ENCODE assay signal across 18 cellular contexts in the genomic region with DNA sequence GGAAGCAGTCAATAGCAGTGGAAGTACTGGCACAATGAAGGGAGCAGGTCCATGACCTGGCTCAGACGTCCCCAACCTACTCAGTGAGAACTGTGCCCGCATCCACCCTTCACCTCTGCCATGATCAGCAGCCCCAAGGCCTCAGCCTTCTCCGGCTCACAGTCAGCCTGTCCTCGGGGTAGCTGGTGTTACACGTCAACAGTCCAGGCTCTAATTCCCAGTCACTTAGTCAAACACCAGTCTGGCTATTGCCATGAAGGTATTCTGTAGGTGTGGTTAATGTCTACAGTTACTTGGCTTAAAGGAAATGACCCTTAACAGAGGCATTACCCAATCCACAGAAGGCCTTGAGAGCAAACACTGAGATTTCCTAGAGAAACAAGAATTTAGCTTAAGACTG. TPM values are rescaled to one million over a fixed set of nuclear protein-coding genes. Genes with fewer than 3 reads are reported as not detected.
A peak's percentile ranks its signal among the peaks of the same experiment; 100 is the strongest.
DNase-seq lines count a peak whose midpoint lies in the region; ATAC-seq and TF ChIP-seq lines count a peak whose summit lies in the region.
"Had no signal": no experiment of that assay in that cellular context is flagged by ENCODE, and none has a peak within 500 bp of the region (broad histone marks: within the 10 kb centered on the region; RNA-seq: fewer than 3 reads in every experiment).

No MANE protein-coding gene starts in this region.

- H2AFZ ChIP-seq in GM23338 (no peak overlapping the region), MM.1S (ENCODE audit: low read length) (no peak overlapping the region)

- no peak overlapping the region for H3K4me3 Mint-ChIP-seq in GM23338
- H3K4me3 Mint-ChIP-seq: activated CD8-positive, alpha-beta memory T cell treated with anti-CD3 and anti-CD28 coated beads, Interleukin-2, amount 10 ng/mL, durations not matched to agents 7 days and 5 days had no signal

- H3F3A ChIP-seq in GM23338 (replicated peaks; ENCODE audit: low read depth) (no peaks in the 10 kb centered on the region), MM.1S (ENCODE audit: insufficient read depth, low read length) (no peaks in the 10 kb centered on the region)

- no peak overlapping the region for H3K9ac ChIP-seq in MM.1S (ENCODE audit: low read length)

- no peaks in the 10 kb centered on the region for H3K9me2 ChIP-seq in GM23338 (ENCODE audit: insufficient read depth)
- H3K9me2 ChIP-seq in MM.1S (replicated peaks; ENCODE audit: insufficient read depth, low read length), result no peaks in the 10 kb centered on the region

- H3K27me3 Mint-ChIP-seq in GM23338 (ENCODE audit: insufficient read depth, low read depth, poor library complexity), result peaks cover 2% of the 10 kb centered on the region

- DNase-seq in GM23338 (ENCODE audit: low spot score) (no peak), astrocyte of the hippocampus (ENCODE audit: low read depth, low spot score) (peak; percentile 66), islet precursor cell (peak; percentile 89), skeletal muscle cell (ENCODE audit: low read depth) (peak; percentile 34), mucosa of gallbladder (ENCODE audit: low spot score) (no peak), MM.1S (no peak), SKM-1 treated with dmso at 0.1 percent for 144 hours (lab: John Stamatoyannopoulos, UW; ENCODE audit: unreplicated experiment) (no peak), GM20000 (ENCODE audit: low spot score) (no peak)
- DNase-seq: activated CD8-positive, alpha-beta memory T cell treated with anti-CD3 and anti-CD28 coated beads, Interleukin-2, amount 10 ng/mL, durations not matched to agents 7 days and 5 days; BE2C; MG63; NCI-H2081 treated with DMSO at 0.1 percent for 48 hours; retina; SHP77 treated with DMSO at 0.1 percent for 48 hours; stimulated activated CD4-positive, alpha-beta T cell treated with anti-CD3 and anti-CD28 coated beads, Interleukin-4, amount 100 ng/mL, for 4 hours; stimulated activated naive CD4-positive, alpha-beta T cell had no signal

- H3K9me3 Mint-ChIP-seq in GM23338, result no peaks in the 10 kb centered on the region; the same call in 2 of the 3 replicates
- H3K9me3 Mint-ChIP-seq: activated naive CD4-positive, alpha-beta T cell treated with anti-CD3 and anti-CD28 coated beads, Interleukin-2, amount 50 U/mL, for 72 hours had no signal

- H3K4me3 ChIP-seq in GM23338 (no peak overlapping the region), skeletal muscle cell (ENCODE audit: low read depth, low read length) (no peak overlapping the region), MM.1S (ENCODE audit: low read length) (no peak overlapping the region)
- H3K4me3 ChIP-seq: coronary artery, MG63 had no signal

- H3K36me3 Mint-ChIP-seq in GM23338 (ENCODE audit: low read depth), result peaks cover 15% of the 10 kb centered on the region
- H3K36me3 Mint-ChIP-seq: activated naive CD4-positive, alpha-beta T cell treated with anti-CD3 and anti-CD28 coated beads, Interleukin-2, amount 50 U/mL, for 72 hours had no signal

- H3K36me3 ChIP-seq in GM23338 (ENCODE audit: insufficient read depth), result no peaks in the 10 kb centered on the region
- H3K36me3 ChIP-seq in MM.1S (replicated peaks; ENCODE audit: insufficient read depth, low read length), result no peaks in the 10 kb centered on the region
- H3K36me3 ChIP-seq: BE2C, MG63 had no signal

- H3K27me3 ChIP-seq in GM23338 (ENCODE audit: insufficient read depth) (no peaks in the 10 kb centered on the region), MM.1S (replicated peaks; ENCODE audit: insufficient read depth, low read length) (no peaks in the 10 kb centered on the region)
- H3K27me3 ChIP-seq: MG63 had no signal

- H3K9me3 ChIP-seq in MM.1S (replicated peaks; ENCODE audit: insufficient read depth, low read length), result no peaks in the 10 kb centered on the region
- H3K9me3 ChIP-seq: BE2C, MG63 had no signal

- H3K27ac Mint-ChIP-seq in GM23338, result no peak overlapping the region
- H3K27ac Mint-ChIP-seq: activated CD8-positive, alpha-beta memory T cell treated with anti-CD3 and anti-CD28 coated beads, Interleukin-2, amount 10 ng/mL, durations not matched to agents 7 days and 5 days; activated naive CD4-positive, alpha-beta T cell treated with anti-CD3 and anti-CD28 coated beads, Interleukin-2, amount 50 U/mL, for 72 hours had no signal

- no peak overlapping the region for H3K4me2 ChIP-seq in GM23338
- no peak overlapping the region for H3K4me2 ChIP-seq in MM.1S (ENCODE audit: low read depth, low read length)

- H4K20me1 ChIP-seq in GM23338 (replicated peaks; ENCODE audit: insufficient read depth) (peaks cover 56% of the 10 kb centered on the region), MM.1S (ENCODE audit: insufficient read depth, low read length) (no peaks in the 10 kb centered on the region)

- ATAC-seq in GM23338, result no peak
- ATAC-seq: activated CD8-positive, alpha-beta memory T cell treated with anti-CD3 and anti-CD28 coated beads, Interleukin-2, amount 10 ng/mL, durations not matched to agents 7 days and 5 days; activated naive CD4-positive, alpha-beta T cell treated with anti-CD3 and anti-CD28 coated beads, Interleukin-2, amount 50 U/mL, for 72 hours had no signal

- H3K4me1 Mint-ChIP-seq in GM23338, result peaks cover 15% of the 10 kb centered on the region

- H3K4me1 ChIP-seq in GM23338 (ENCODE audit: insufficient read depth) (no peaks in the 10 kb centered on the region), MM.1S (ENCODE audit: low read length) (no peaks in the 10 kb centered on the region)
- H3K4me1 ChIP-seq: BE2C had no signal

- H3K79me2 ChIP-seq in GM23338 (replicated peaks; ENCODE audit: insufficient read depth) (peaks cover 100% of the 10 kb centered on the region), MM.1S (ENCODE audit: low read length) (no peaks in the 10 kb centered on the region)

- TF ChIP-seq CTCF in GM23338 (conservative IDR thresholded peaks at IDR 0.05; ENCODE audit: low read depth in 2 of 2), result no peak
- TF ChIP-seq CTCF in MM.1S (IDR thresholded peaks at IDR 0.05; ENCODE audit: low read length), result no peak
- TF ChIP-seq CTCF in GM20000 (IDR thresholded peaks at IDR 0.05; ENCODE audit: extremely low read depth, missing control alignments), result no peak

- H3K27ac ChIP-seq in GM23338 (ENCODE audit: low read depth) (0 out of 2 replicates have a peak overlapping the region, but pooled peaks have one; percentile 24), MM.1S (ENCODE audit: low read length) (no peak overlapping the region)
- H3K27ac ChIP-seq: coronary artery had no signal

TF ChIP-seq in GM23338, 12 proteins besides CTCF, POLR2A, EP300 and RAD21:
- TF ChIP-seq STAT1 (IDR thresholded peaks at IDR 0.05; ENCODE audit: unreplicated experiment) (no peak), EZH2phosphoT487 (IDR thresholded peaks at IDR 0.05; ENCODE audit: unreplicated experiment) (no peak), POLR2AphosphoS5 (IDR thresholded peaks at IDR 0.05; ENCODE audit: low read depth) (no peak), JUNB (IDR thresholded peaks at IDR 0.05; ENCODE audit: unreplicated experiment) (no peak), ZNF331 (CRISPR knock-in tag; IDR thresholded peaks at IDR 0.05; ENCODE audit: low read depth) (no peak)
- TF ChIP-seq, protein P1, sequence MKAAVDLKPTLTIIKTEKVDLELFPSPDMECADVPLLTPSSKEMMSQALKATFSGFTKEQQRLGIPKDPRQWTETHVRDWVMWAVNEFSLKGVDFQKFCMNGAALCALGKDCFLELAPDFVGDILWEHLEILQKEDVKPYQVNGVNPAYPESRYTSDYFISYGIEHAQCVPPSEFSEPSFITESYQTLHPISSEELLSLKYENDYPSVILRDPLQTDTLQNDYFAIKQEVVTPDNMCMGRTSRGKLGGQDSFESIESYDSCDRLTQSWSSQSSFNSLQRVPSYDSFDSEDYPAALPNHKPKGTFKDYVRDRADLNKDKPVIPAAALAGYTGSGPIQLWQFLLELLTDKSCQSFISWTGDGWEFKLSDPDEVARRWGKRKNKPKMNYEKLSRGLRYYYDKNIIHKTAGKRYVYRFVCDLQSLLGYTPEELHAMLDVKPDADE (IDR thresholded peaks at IDR 0.05), result no peak

RNA-seq across cellular contexts. Expression of a gene that starts 49.1 kb away (rescaled TPM):
- total RNA-seq in GM23338 (2014; rRNA removed; shearing (Covaris generic)), result 145 and 154 TPM in 2 replicates
- 35.0 and 35.2 TPM in 2 replicates for polyA plus RNA-seq in GM23338 (2016; fragmentation: Nextera tagmentation; extraction: Ambion mirVana)
- total RNA-seq in mucosa of gallbladder, result 106 TPM

Comparison
In these comparisons a context has a peak if more than half of its experiments do, and no peak if none do; other contexts are left out.
1. DNase-seq: peak in astrocyte of the hippocampus (single experiment), islet precursor cell (single experiment) and skeletal muscle cell (single experiment); none in GM23338 (single experiment), mucosa of gallbladder (single experiment), MM.1S (single experiment), SKM-1 treated with dmso at 0.1 percent for 144 hours (single experiment) and GM20000 (single experiment).